In the genomic region with DNA sequence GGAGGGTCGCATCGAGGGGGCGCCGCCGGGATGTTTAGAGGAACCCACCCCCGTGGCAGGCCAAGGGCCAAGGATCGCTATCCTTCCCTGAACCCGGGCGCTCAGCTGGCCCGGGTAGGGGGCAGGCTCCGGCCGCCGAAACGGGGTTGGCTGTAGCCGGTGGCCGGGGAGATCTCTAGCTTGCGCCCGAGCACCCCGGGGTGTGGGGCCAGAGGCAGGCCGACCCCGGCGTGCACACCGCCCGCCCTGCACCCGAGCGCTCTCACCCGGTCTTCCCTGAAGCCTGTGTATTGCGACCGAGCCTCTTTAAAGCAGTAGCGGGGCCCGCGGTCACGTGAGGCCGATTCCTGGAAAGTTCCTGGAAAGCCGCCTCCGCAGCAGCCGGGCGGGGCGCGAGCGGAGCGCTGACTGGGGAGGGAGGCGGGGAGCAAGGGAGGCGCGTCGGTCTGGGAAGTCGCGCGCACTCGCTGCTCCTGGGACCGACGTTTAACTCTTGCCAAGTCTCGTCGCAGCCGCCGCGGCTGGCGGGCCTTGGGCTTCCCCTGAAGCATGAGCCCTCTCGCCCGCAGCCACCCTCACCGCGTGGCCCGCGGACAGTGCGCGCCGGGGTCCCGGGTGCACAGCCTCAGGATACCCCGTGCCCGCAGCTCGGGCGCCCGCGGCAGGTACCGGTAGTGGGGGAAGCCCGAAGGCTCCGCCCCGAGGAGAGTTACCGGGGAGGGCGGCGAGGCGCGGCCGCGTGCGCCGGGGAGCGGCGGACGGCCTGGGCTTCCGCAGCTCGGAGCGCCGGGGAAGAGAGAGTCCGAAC, we compare ENCODE assay signal across 8 cellular contexts. TPM values are rescaled to one million over a fixed set of nuclear protein-coding genes. Genes with fewer than 3 reads are reported as not detected.
DNase-seq lines count a peak whose midpoint lies in the region; ATAC-seq and TF ChIP-seq lines count a peak whose summit lies in the region.

No MANE protein-coding gene starts in this region.

- intact Hi-C loops in Caco-2 (cut with micrococcal nuclease; ENCODE audit: unreplicated experiment) = loop anchor here (1.0 to 5.0 kb wide), 5 partner anchors 107 to 312 kb away; partner anchors contain the start of gene CRADD

- peak overlapping the region; percentile 49 for H3K4me3 ChIP-seq in Caco-2 (ENCODE audit: low read depth, low read length)
- peak overlapping the region; percentile 95 to 99 for H3K4me3 ChIP-seq in muscle layer of colon (ENCODE audit: low read depth in 1 of 2, low read length in 2 of 2)

- peak overlapping the region; percentile 70 for H3K9ac ChIP-seq in muscle layer of colon (ENCODE audit: low read length)

- BruUV-seq in Caco-2 (replicated peaks; lab: Mats Ljungman, UMichigan) = no TSS peak

- peaks cover 4% of the 10 kb centered on the region; the same call in 1 of the 2 replicates for H3K4me1 ChIP-seq in Caco-2
- peaks cover 7% of the 10 kb centered on the region for H3K4me1 ChIP-seq in muscle layer of colon (ENCODE audit: insufficient read depth, low read length)

- no peaks in the 10 kb centered on the region for H3K9me3 ChIP-seq in Caco-2
- no peaks in the 10 kb centered on the region for H3K9me3 ChIP-seq in muscle layer of colon (ENCODE audit: low read length)

- POLR2A ChIA-PET in Caco-2 (lab: Charles Lee) = interaction anchor here (0.7 kb wide), 1 partner anchor 232 kb away, joined by 4 read pairs; no protein-coding TSS in a partner anchor

- peaks cover 24% of the 10 kb centered on the region for H3K4me1 Mint-ChIP-seq in Caco-2 (ENCODE audit: low read depth, unreplicated experiment)
- peaks cover 32% of the 10 kb centered on the region for H3K4me1 Mint-ChIP-seq in activated T-cell treated with anti-CD3 and anti-CD28 coated beads, Interleukin-2, amount 50 U/mL, for 4 hours (ENCODE audit: low read depth)

- ATAC-seq in GM19468 (IDR thresholded peaks at IDR 0.05; ENCODE audit: extremely low read depth, unreplicated experiment) = peak; percentile 20
- peak; percentile 69 to 75 for ATAC-seq in activated T-cell treated with anti-CD3 and anti-CD28 coated beads, Interleukin-2, amount 50 U/mL, for 4 hours
- ATAC-seq in esophagus mucosa = peak; percentile 90

- peak overlapping the region; percentile 99 for H3K27ac ChIP-seq in muscle layer of colon (ENCODE audit: low read depth, low read length)

- peak overlapping the region; percentile 82 for H3K4me3 Mint-ChIP-seq in Caco-2 (ENCODE audit: unreplicated experiment)
- peak overlapping the region; percentile 88 for H3K4me3 Mint-ChIP-seq in activated T-cell treated with anti-CD3 and anti-CD28 coated beads, Interleukin-2, amount 50 U/mL, for 4 hours

- no peak for TF ChIP-seq CTCF in Caco-2 (IDR thresholded peaks at IDR 0.05; ENCODE audit: insufficient read depth in 1 of 2, low read depth in 1 of 2, low read length in 1 of 2, severe bottlenecking in 1 of 2, unreplicated experiment in 1 of 2)

- peaks cover 59% of the 10 kb centered on the region for H3K36me3 Mint-ChIP-seq in Caco-2 (ENCODE audit: insufficient read depth, unreplicated experiment)
- peaks cover 7% of the 10 kb centered on the region for H3K36me3 Mint-ChIP-seq in activated T-cell treated with anti-CD3 and anti-CD28 coated beads, Interleukin-2, amount 50 U/mL, for 4 hours (ENCODE audit: insufficient read depth)

- no peaks in the 10 kb centered on the region for H3K27me3 Mint-ChIP-seq in Caco-2 (ENCODE audit: insufficient read depth, unreplicated experiment)
- peaks cover 3% of the 10 kb centered on the region for H3K27me3 Mint-ChIP-seq in activated T-cell treated with anti-CD3 and anti-CD28 coated beads, Interleukin-2, amount 50 U/mL, for 4 hours (ENCODE audit: low read depth)

- no peaks in the 10 kb centered on the region for H3K27me3 ChIP-seq in Caco-2 (replicated peaks; ENCODE audit: control insufficient read depth, insufficient read depth, low read length)
- H3K27me3 ChIP-seq in muscle layer of colon (ENCODE audit: control insufficient read depth in 1 of 2, insufficient read depth in 2 of 2, low read length in 2 of 2) = no peaks in the 10 kb centered on the region

- H3K36me3 ChIP-seq in Caco-2 (ENCODE audit: control insufficient read depth, insufficient read depth, low read length) (no peaks in the 10 kb centered on the region), muscle layer of colon (ENCODE audit: insufficient read depth, low read length) (no peaks in the 10 kb centered on the region)

- CTCF ChIA-PET in Caco-2 (lab: Charles Lee) = no interaction called here

- DNase-seq in Caco-2 (peak; percentile 92 to 93), HS-5 (ENCODE audit: low read depth) (peak; percentile 59), OCI-M1 (lab: John Stamatoyannopoulos, UW) (peak; percentile 96)
- peak; percentile 93 for DNase-seq in activated T-cell treated with anti-CD3 and anti-CD28 coated beads, Interleukin-2, amount 50 U/mL, for 4 hours
- DNase-seq in stimulated activated CD8-positive, alpha-beta memory T cell treated with anti-CD3 and anti-CD28 coated beads, Interleukin-7, amount 100 ng/mL, for 1 hour (ENCODE audit: low read depth in 2 of 2) = peak; percentile 80 to 82

- H3K9me3 Mint-ChIP-seq in Caco-2 (ENCODE audit: unreplicated experiment) = no peaks in the 10 kb centered on the region
- H3K9me3 Mint-ChIP-seq in activated T-cell treated with anti-CD3 and anti-CD28 coated beads, Interleukin-2, amount 50 U/mL, for 4 hours = no peaks in the 10 kb centered on the region

- H3K27ac Mint-ChIP-seq in Caco-2 (ENCODE audit: unreplicated experiment) = peak overlapping the region; percentile 94

RNA-seq across cellular contexts. Expression of gene SOCS2, which starts 1.7 kb away (rescaled TPM):
- 95.4 and 96.6 TPM in 2 replicates for total RNA-seq in Caco-2 (2022)
- 10 to 100 TPM in 1 of 3 donors, 1 to 10 TPM in 2; 6.5 to 10.9 (median 8.6) TPM for total RNA-seq in activated T-cell treated with anti-CD3 and anti-CD28 coated beads, Interleukin-2, amount 50 U/mL, for 4 hours
- 5.8 TPM for total RNA-seq in esophagus mucosa

Comparison
In these comparisons a context has a peak if more than half of its experiments do, and no peak if none do; other contexts are left out.
1. Peak in every context shown above with its lines: DNase-seq, ATAC-seq, H3K4me3 ChIP-seq and H3K27ac ChIP-seq.
2. ATAC-seq: peak in every context shown above with its lines; median percentile 90 in esophagus mucosa; 72 in activated T-cell treated with anti-CD3 and anti-CD28 coated beads, Interleukin-2, amount 50 U/mL, for 4 hours; 20 in GM19468.